Comparison of ENCODE assay signal across 19 cellular contexts in the genomic region with DNA sequence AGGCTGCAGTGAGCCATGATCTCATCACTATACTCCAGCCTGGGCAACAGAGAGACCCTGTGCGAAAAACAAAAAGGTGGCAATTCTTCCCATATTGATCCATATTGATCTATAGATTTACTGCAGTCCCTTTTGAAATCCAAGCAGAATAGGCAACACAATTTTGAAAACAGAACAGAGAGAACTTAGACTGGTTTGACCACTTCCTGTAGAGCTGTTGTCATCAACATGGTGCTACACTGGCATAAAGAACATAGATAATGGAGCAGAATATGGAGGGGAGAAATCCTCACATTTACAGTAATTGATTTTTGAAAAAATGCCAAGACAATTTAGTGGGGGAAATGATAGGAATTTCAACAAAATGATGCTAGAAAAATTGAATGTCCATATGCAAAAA. TPM values are rescaled to one million over a fixed set of nuclear protein-coding genes. Genes with fewer than 3 reads are reported as not detected.
DNase-seq lines count a peak whose midpoint lies in the region; ATAC-seq, FAIRE-seq and TF ChIP-seq lines count a peak whose summit lies in the region.
"Had no signal": no experiment of that assay in that cellular context is flagged by ENCODE, and none has a peak within 500 bp of the region (broad histone marks: within the 10 kb centered on the region; RNA-seq: fewer than 3 reads in every experiment).

No MANE protein-coding gene starts in this region.

- H3K36me3 Mint-ChIP-seq in activated CD8-positive, alpha-beta memory T cell treated with anti-CD3 and anti-CD28 coated beads, Interleukin-2, amount 10 ng/mL, durations not matched to agents 7 days and 5 days: peaks cover 47% of the 10 kb centered on the region
- peaks cover 23 to 32% of the 10 kb centered on the region in 2 donors for H3K36me3 Mint-ChIP-seq in naive B cell

- peaks cover 8% of the 10 kb centered on the region for H3K9me3 Mint-ChIP-seq in activated CD8-positive, alpha-beta memory T cell treated with anti-CD3 and anti-CD28 coated beads, Interleukin-2, amount 10 ng/mL, durations not matched to agents 7 days and 5 days (ENCODE audit: low read depth)
- H3K9me3 Mint-ChIP-seq in naive B cell: peaks cover 0 to 17% (median 9%) of the 10 kb centered on the region in 7 donors

- H3K27ac ChIP-seq in tibial artery: no peak overlapping the region
- H3K27ac ChIP-seq: A549, PC-9, SJCRH30 had no signal

- intact Hi-C loops in tibial artery (cut with DNase I; ENCODE audit: low total_unique reads): no loop called here

- FAIRE-seq in GM12892 (lab: Jason Lieb, UNC): peak; percentile 54
- FAIRE-seq: A549, HepG2 had no signal

- no peaks in the 10 kb centered on the region for H3K27me3 Mint-ChIP-seq in activated CD8-positive, alpha-beta memory T cell treated with anti-CD3 and anti-CD28 coated beads, Interleukin-2, amount 10 ng/mL, durations not matched to agents 7 days and 5 days
- no peaks in the 10 kb centered on the region for H3K27me3 Mint-ChIP-seq in naive B cell

- H3K27ac Mint-ChIP-seq in activated CD8-positive, alpha-beta memory T cell treated with anti-CD3 and anti-CD28 coated beads, Interleukin-2, amount 10 ng/mL, durations not matched to agents 7 days and 5 days: peak overlapping the region; percentile 64
- peak overlapping the region in 4 of 6 donors; percentile 1 to 58 (median 38) for H3K27ac Mint-ChIP-seq in naive B cell

- H3K27me3 ChIP-seq in tibial artery: no peaks in the 10 kb centered on the region
- H3K27me3 ChIP-seq: SJCRH30 had no signal

- CTCF ChIA-PET in activated CD8-positive, alpha-beta memory T cell treated with anti-CD3 and anti-CD28 coated beads, Interleukin-2, amount 10 ng/mL, durations not matched to agents 7 days and 5 days (lab: Charles Lee): interaction anchor here (1.6 kb wide), 1 partner anchor 31 kb away, joined by 4 read pairs; no protein-coding TSS in a partner anchor

- TF ChIP-seq POLR2A in GM12892 (IDR thresholded peaks at IDR 0.05; ENCODE audit: low read depth, low read length): no peak
- TF ChIP-seq POLR2A in NB4 (IDR thresholded peaks at IDR 0.05; ENCODE audit: extremely low read depth, insufficient read length): no peak

- no peaks in the 10 kb centered on the region for H3K36me3 ChIP-seq in tibial artery
- H3K36me3 ChIP-seq: SJCRH30 had no signal

- no peaks in the 10 kb centered on the region for H3K4me1 ChIP-seq in tibial artery

- ATAC-seq in activated CD8-positive, alpha-beta memory T cell treated with anti-CD3 and anti-CD28 coated beads, Interleukin-2, amount 10 ng/mL, durations not matched to agents 7 days and 5 days: peak; percentile 60
- ATAC-seq in naive B cell (ENCODE audit: low read depth in 2 of 2): no peak
- ATAC-seq: A549, HepG2 had no signal

- DNase-seq in activated CD8-positive, alpha-beta memory T cell treated with anti-CD3 and anti-CD28 coated beads, Interleukin-2, amount 10 ng/mL, durations not matched to agents 7 days and 5 days: no peak
- DNase-seq in activated CD8-positive, alpha-beta memory T cell treated with anti-CD3 and anti-CD28 coated beads, Interleukin-2, amount 50 U/mL, for 4 hours: no peak
- DNase-seq in GM12892 (ENCODE audit: insufficient read length) (no peak), NB4 (ENCODE audit: low read depth) (peak; percentile 7), naive B cell (no peak), CD1c-positive myeloid dendritic cell (ENCODE audit: extremely low spot score) (no peak), tibial artery (no peak), KG1 (lab: John Stamatoyannopoulos, UW) (no peak)
- DNase-seq: Calu3, DMS53, NCI-H1417 treated with DMSO at 0.1 percent for 48 hours, NCI-H1930, NCI-H446 treated with DMSO at 0.1 percent for 48 hours, NCI-H774, PC-9, SJCRH30 had no signal

- H3K4me1 Mint-ChIP-seq in activated CD8-positive, alpha-beta memory T cell treated with anti-CD3 and anti-CD28 coated beads, Interleukin-2, amount 10 ng/mL, durations not matched to agents 7 days and 5 days: peaks cover 20% of the 10 kb centered on the region
- H3K4me1 Mint-ChIP-seq in naive B cell: peaks cover 47 to 72% (median 67%) of the 10 kb centered on the region in 3 donors

- peaks cover 0 to under 1% (median 0%) of the 10 kb centered on the region in 3 donors for H3K9me3 ChIP-seq in tibial artery
- H3K9me3 ChIP-seq: A549 had no signal

- no peak overlapping the region for H3K4me3 Mint-ChIP-seq in activated CD8-positive, alpha-beta memory T cell treated with anti-CD3 and anti-CD28 coated beads, Interleukin-2, amount 10 ng/mL, durations not matched to agents 7 days and 5 days
- H3K4me3 Mint-ChIP-seq in naive B cell: peak overlapping the region in 3 of 8 donors; percentile 10 to 68 (median 19)
- H3K4me3 Mint-ChIP-seq: CD14-positive monocyte had no signal

- no peak for TF ChIP-seq CTCF in NB4 (IDR thresholded peaks at IDR 0.05; ENCODE audit: low read depth, low read length)
- no peak for TF ChIP-seq CTCF in tibial artery (IDR thresholded peaks at IDR 0.05)

- no peak overlapping the region for H3K4me3 ChIP-seq in NB4 (ENCODE audit: low read depth, low read length)
- H3K4me3 ChIP-seq in tibial artery: no peak overlapping the region
- H3K4me3 ChIP-seq: A549, PC-9, SJCRH30 had no signal

RNA-seq across cellular contexts. Expression of gene GRK3, which starts 34.1 kb away (rescaled TPM):
- 10 to 100 TPM; 34.1 to 43.3 TPM for total RNA-seq in activated CD8-positive, alpha-beta memory T cell treated with anti-CD3 and anti-CD28 coated beads, Interleukin-2, amount 10 ng/mL, durations not matched to agents 7 days and 5 days
- 14.4 TPM for polyA plus RNA-seq in GM12892 (2012; ENCODE audit: missing spikeins)
- 10 to 100 TPM in 5 of 6 donors, 1 to 10 TPM in 1; 5.9 to 18.8 (median 12.9) TPM for polyA plus RNA-seq in naive B cell (ENCODE audit: low read depth in 6 of 6)
